Comparison of ENCODE assay signal across 15 cellular contexts in genomic region chr13:94169783-94170513, GRCh38.
A peak's percentile ranks its signal among the peaks of the same experiment; 100 is the strongest.
DNase-seq lines count a peak whose midpoint lies in the region; ATAC-seq, FAIRE-seq and TF ChIP-seq lines count a peak whose summit lies in the region.
"Had no signal": no experiment of that assay in that cellular context is flagged by ENCODE, and none has a peak within 500 bp of the region (broad histone marks: within the 10 kb centered on the region; RNA-seq: fewer than 3 reads in every experiment).

No MANE protein-coding gene starts in this region.

- 89% methylated on average over 6 of the region's 6 CpGs for WGBS in mesenchymal stem cell
- 50% methylated on average over 6 of the region's 6 CpGs for WGBS in suprapubic skin

- peak; percentile 69 for FAIRE-seq in H54 (lab: Jason Lieb, UNC)
- FAIRE-seq: pancreas had no signal

- H3K14ac ChIP-seq in mesenchymal stem cell (ENCODE audit: low read length in 2 of 2), result no peak overlapping the region

- H3K36me3 Mint-ChIP-seq in stimulated activated naive B cell treated with anti-CD40 and anti-IgM and Interleukin-4, amounts not matched to agents 10 μg/mL and 1 μg/mL and 100 μg/mL, for 72 hours, result no peaks in the 10 kb centered on the region
- H3K36me3 Mint-ChIP-seq in activated T-cell treated with anti-CD3 and anti-CD28 coated beads, Interleukin-2, amount 50 U/mL, for 24 hours (ENCODE audit: low read depth), result no peaks in the 10 kb centered on the region
- H3K36me3 Mint-ChIP-seq: CD4-positive, alpha-beta memory T cell; memory B cell had no signal

- H3K18ac ChIP-seq in mesenchymal stem cell (ENCODE audit: low read depth in 1 of 2, low read length in 2 of 2), result no peak overlapping the region

- no peak overlapping the region for H3K23ac ChIP-seq in mesenchymal stem cell (ENCODE audit: low read length in 2 of 2)

- H3K27ac Mint-ChIP-seq in stimulated activated naive B cell treated with anti-CD40 and anti-IgM and Interleukin-4, amounts not matched to agents 10 μg/mL and 1 μg/mL and 100 μg/mL, for 72 hours, result no peak overlapping the region
- no peak overlapping the region for H3K27ac Mint-ChIP-seq in activated T-cell treated with anti-CD3 and anti-CD28 coated beads, Interleukin-2, amount 50 U/mL, for 24 hours
- H3K27ac Mint-ChIP-seq: activated naive CD8-positive, alpha-beta T cell; CD4-positive, alpha-beta memory T cell; memory B cell had no signal

- H3K27ac ChIP-seq in caudate nucleus (ENCODE audit: low read depth, low read length) (peak overlapping the region; percentile 56), mesenchymal stem cell (ENCODE audit: low read length, poor library complexity, severe bottlenecking) (no peak overlapping the region), subcutaneous abdominal adipose tissue (ENCODE audit: low read depth, low read length) (peak overlapping the region; percentile 58), suprapubic skin (no peak overlapping the region)
- H3K27ac ChIP-seq: pancreas had no signal

- no peak overlapping the region for H2BK15ac ChIP-seq in mesenchymal stem cell (ENCODE audit: low read depth, poor library complexity, severe bottlenecking)

- H3K36me3 ChIP-seq in mesenchymal stem cell (ENCODE audit: control insufficient read depth in 1 of 2, insufficient read depth in 2 of 2, low read depth in 1 of 2, low read length in 2 of 2) (no peaks in the 10 kb centered on the region), subcutaneous abdominal adipose tissue (ENCODE audit: control insufficient read depth in 5 of 5, insufficient read depth in 5 of 5, low read length in 5 of 5) (no peaks in the 10 kb centered on the region), suprapubic skin (no peaks in the 10 kb centered on the region)
- H3K36me3 ChIP-seq: pancreas had no signal

- no peak overlapping the region for H2BK5ac ChIP-seq in mesenchymal stem cell (ENCODE audit: low read depth, low read length, poor library complexity, severe bottlenecking)

- ATAC-seq in stimulated activated naive B cell treated with anti-CD40 and anti-IgM and Interleukin-4, amounts not matched to agents 10 μg/mL and 1 μg/mL and 100 μg/mL, for 72 hours (replicated peaks), result no peak

- H3K79me1 ChIP-seq in mesenchymal stem cell (replicated peaks; ENCODE audit: low read length, poor library complexity, severe bottlenecking), result no peaks in the 10 kb centered on the region

- H3K4me1 ChIP-seq in mesenchymal stem cell (ENCODE audit: control insufficient read depth, insufficient read depth, low read depth, low read length) (peaks cover 1% of the 10 kb centered on the region), subcutaneous abdominal adipose tissue (ENCODE audit: control insufficient read depth in 5 of 5, insufficient read depth in 5 of 5, low read length in 5 of 5) (peaks cover 0 to 45% (median 14%) of the 10 kb centered on the region in 5 donors), suprapubic skin (no peaks in the 10 kb centered on the region)

- peaks cover 0 to 4% of the 10 kb centered on the region in 2 donors for H3K27me3 Mint-ChIP-seq in stimulated activated naive B cell treated with anti-CD40 and anti-IgM and Interleukin-4, amounts not matched to agents 10 μg/mL and 1 μg/mL and 100 μg/mL, for 72 hours
- H3K27me3 Mint-ChIP-seq in activated T-cell treated with anti-CD3 and anti-CD28 coated beads, Interleukin-2, amount 50 U/mL, for 24 hours, result peaks cover 25% of the 10 kb centered on the region
- H3K27me3 Mint-ChIP-seq: memory B cell had no signal

- H3K9me3 ChIP-seq in mesenchymal stem cell (ENCODE audit: control insufficient read depth, low read length) (no peaks in the 10 kb centered on the region), subcutaneous abdominal adipose tissue (ENCODE audit: control insufficient read depth in 5 of 5, low read length in 5 of 5) (no peaks in the 10 kb centered on the region), suprapubic skin (no peaks in the 10 kb centered on the region)
- H3K9me3 ChIP-seq: pancreas had no signal

- TF ChIP-seq EP300 in suprapubic skin (IDR thresholded peaks at IDR 0.05), result no peak

- no peaks in the 10 kb centered on the region for H3K9me3 Mint-ChIP-seq in stimulated activated naive B cell treated with anti-CD40 and anti-IgM and Interleukin-4, amounts not matched to agents 10 μg/mL and 1 μg/mL and 100 μg/mL, for 72 hours
- H3K9me3 Mint-ChIP-seq in activated T-cell treated with anti-CD3 and anti-CD28 coated beads, Interleukin-2, amount 50 U/mL, for 24 hours, result no peaks in the 10 kb centered on the region

- H3K9ac ChIP-seq in mesenchymal stem cell (ENCODE audit: low read length) (peak overlapping the region; percentile 61), subcutaneous abdominal adipose tissue (ENCODE audit: low read length in 5 of 5) (peak overlapping the region in 2 of 5 donors; percentile 22 to 36)

- no peak overlapping the region for H3K4me3 Mint-ChIP-seq in stimulated activated naive B cell treated with anti-CD40 and anti-IgM and Interleukin-4, amounts not matched to agents 10 μg/mL and 1 μg/mL and 100 μg/mL, for 72 hours
- H3K4me3 Mint-ChIP-seq in activated T-cell treated with anti-CD3 and anti-CD28 coated beads, Interleukin-2, amount 50 U/mL, for 24 hours, result no peak overlapping the region
- H3K4me3 Mint-ChIP-seq: activated naive CD8-positive, alpha-beta T cell; CD4-positive, alpha-beta memory T cell; memory B cell had no signal

- no peak overlapping the region for H4K91ac ChIP-seq in mesenchymal stem cell (ENCODE audit: low read length)

- no peak overlapping the region for H3K4me2 ChIP-seq in mesenchymal stem cell (ENCODE audit: low read length, poor library complexity, severe bottlenecking)

- no peak overlapping the region for H2BK12ac ChIP-seq in mesenchymal stem cell (ENCODE audit: low read length in 2 of 2)

- H3K4me1 Mint-ChIP-seq in stimulated activated naive B cell treated with anti-CD40 and anti-IgM and Interleukin-4, amounts not matched to agents 10 μg/mL and 1 μg/mL and 100 μg/mL, for 72 hours, result no peaks in the 10 kb centered on the region
- H3K4me1 Mint-ChIP-seq in activated T-cell treated with anti-CD3 and anti-CD28 coated beads, Interleukin-2, amount 50 U/mL, for 24 hours (ENCODE audit: low read depth), result no peaks in the 10 kb centered on the region
- H3K4me1 Mint-ChIP-seq: CD4-positive, alpha-beta memory T cell; memory B cell had no signal

- DNase-seq in H54 (ENCODE audit: insufficient read length, low spot score) (no peak), caudate nucleus (lab: John Stamatoyannopoulos, UW) (peak in 28 of 61 donors; percentile 1 to 64 (median 26)), mesenchymal stem cell (no peak), suprapubic skin (ENCODE audit: low spot score in 2 of 2) (no peak), NCI-H2196 treated with DMSO at 0.1 percent for 48 hours (lab: John Stamatoyannopoulos, UW; ENCODE audit: unreplicated experiment) (no peak)
- no peak for DNase-seq in stimulated activated naive B cell treated with anti-CD40 and anti-IgM and Interleukin-4, amounts not matched to agents 10 μg/mL and 1 μg/mL and 100 μg/mL, for 72 hours
- no peak for DNase-seq in activated T-cell treated with anti-CD3 and anti-CD28 coated beads, Interleukin-2, amount 50 U/mL, for 24 hours
- DNase-seq: CD4-positive, alpha-beta memory T cell; NCI-H1092 treated with DMSO at 0.1 percent for 48 hours; NCI-H2227 treated with DMSO at 0.1 percent for 48 hours; stimulated activated CD4-positive, alpha-beta T cell treated with anti-CD3 and anti-CD28 coated beads, Interleukin-2, amount 100 ng/mL, for 24 hours had no signal

- no peak overlapping the region for H4K8ac ChIP-seq in mesenchymal stem cell (ENCODE audit: low read length)

- TF ChIP-seq CTCF in suprapubic skin (IDR thresholded peaks at IDR 0.05), result no peak

- no peaks in the 10 kb centered on the region for H3K27me3 ChIP-seq in mesenchymal stem cell (ENCODE audit: control insufficient read depth in 1 of 2, insufficient read depth in 1 of 2, low read length in 2 of 2)
- no peaks in the 10 kb centered on the region for H3K27me3 ChIP-seq in subcutaneous abdominal adipose tissue (ENCODE audit: control insufficient read depth in 5 of 5, insufficient read depth in 4 of 5, low read length in 5 of 5)
- H3K27me3 ChIP-seq in suprapubic skin, result no peaks in the 10 kb centered on the region
- H3K27me3 ChIP-seq: pancreas had no signal

- no peak overlapping the region for H2AK5ac ChIP-seq in mesenchymal stem cell (ENCODE audit: low read length, severe bottlenecking)

- H2BK120ac ChIP-seq in mesenchymal stem cell (ENCODE audit: low read depth, low read length), result no peak overlapping the region

- H2AFZ ChIP-seq in mesenchymal stem cell (ENCODE audit: low read depth, low read length), result no peak overlapping the region

- H3K4ac ChIP-seq in mesenchymal stem cell (ENCODE audit: low read depth in 1 of 2, low read length in 2 of 2), result peak overlapping the region in 1 of 2 experiments; percentile 66

- TF ChIP-seq POLR2A in H54 (IDR thresholded peaks at IDR 0.05; ENCODE audit: low read depth, low read length) (no peak), suprapubic skin (IDR thresholded peaks at IDR 0.05) (no peak)

- H3K4me3 ChIP-seq in mesenchymal stem cell (ENCODE audit: insufficient read depth in 1 of 2, low read depth in 1 of 2, low read length in 2 of 2), result peak overlapping the region in 1 of 2 experiments; percentile 7
- peak overlapping the region in 2 of 5 donors; percentile 4 to 26 for H3K4me3 ChIP-seq in subcutaneous abdominal adipose tissue (ENCODE audit: low read depth in 1 of 5, low read length in 5 of 5)
- no peak overlapping the region for H3K4me3 ChIP-seq in suprapubic skin
- H3K4me3 ChIP-seq: pancreas had no signal

Comparison
In these comparisons a context has a peak if more than half of its experiments do, and no peak if none do; other contexts are left out.
1. H3K27ac ChIP-seq: peak in caudate nucleus (single experiment) and subcutaneous abdominal adipose tissue (single experiment); none in mesenchymal stem cell (single experiment) and suprapubic skin (single experiment).